In genomic region chr22:19501897-19502447, GRCh38 we compare ENCODE assay signal across 1 cellular context.
TF ChIP-seq lines count a peak whose summit lies in the region.

No MANE protein-coding gene starts in this region.

TF ChIP-seq in K562, 482 proteins besides CTCF, POLR2A, EP300 and RAD21:
- TF ChIP-seq POLR2B (IDR thresholded peaks at IDR 0.05; ENCODE audit: low read depth, partially characterized antibody) (peak; percentile 31), ZNF57 (CRISPR knock-in tag; IDR thresholded peaks at IDR 0.05) (no peak), ZBTB2 (IDR thresholded peaks at IDR 0.05) (no peak), RB1 (IDR thresholded peaks at IDR 0.05; ENCODE audit: low read depth) (no peak), NR4A1 (CRISPR knock-in tag; IDR thresholded peaks at IDR 0.05) (no peak), NR4A1 (tag; IDR thresholded peaks at IDR 0.05) (no peak), EGR1 (conservative IDR thresholded peaks at IDR 0.05) (no peak), SMARCC2 (IDR thresholded peaks at IDR 0.05; ENCODE audit: low read depth) (no peak), EP400 (IDR thresholded peaks at IDR 0.05) (no peak), PCBP1 (IDR thresholded peaks at IDR 0.05; ENCODE audit: low read depth, low read length, poor library complexity, severe bottlenecking) (no peak), E4F1 (CRISPR knock-in tag; IDR thresholded peaks at IDR 0.05; ENCODE audit: borderline replicate concordance) (no peak), POLR2H (tag; IDR thresholded peaks at IDR 0.05; ENCODE audit: low read depth) (peak; percentile 62; the same call in 1 of the 2 replicates), ZNF316 (IDR thresholded peaks at IDR 0.05) (peak; percentile 88), KLF16 (IDR thresholded peaks at IDR 0.05) (no peak), ID3 (CRISPR knock-in tag; IDR thresholded peaks at IDR 0.05) (peak; percentile 5; the same call in 1 of the 2 replicates), ID3 (tag; IDR thresholded peaks at IDR 0.05) (no peak), BRD4 (IDR thresholded peaks at IDR 0.05) (no peak), AFF1 (IDR thresholded peaks at IDR 0.05; ENCODE audit: low read depth in 1 of 2, partially characterized antibody in 2 of 2) (no peak), ETS1 (conservative IDR thresholded peaks at IDR 0.05; ENCODE audit: control insufficient read depth, low read depth, low read length) (no peak), ELF4 (CRISPR knock-in tag; IDR thresholded peaks at IDR 0.05) (no peak), MYBL2 (IDR thresholded peaks at IDR 0.05; ENCODE audit: low read depth) (no peak), MYBL2 (CRISPR knock-in tag; IDR thresholded peaks at IDR 0.05; ENCODE audit: borderline replicate concordance) (no peak), CCAR2 (IDR thresholded peaks at IDR 0.05; ENCODE audit: low read depth, low read length) (no peak), MCM2 (IDR thresholded peaks at IDR 0.05; ENCODE audit: low read depth) (no peak), HEY1 (CRISPR knock-in tag; IDR thresholded peaks at IDR 0.05; ENCODE audit: borderline replicate concordance) (0 out of 2 replicates have a peak, but pooled peaks have one; percentile 62), L3MBTL2 (IDR thresholded peaks at IDR 0.05) (no peak), ATF2 (CRISPR knock-in tag; IDR thresholded peaks at IDR 0.05) (no peak), NONO (IDR thresholded peaks at IDR 0.05; ENCODE audit: low read depth in 2 of 2, low read length in 1 of 2) (no peak), SMAD3 (CRISPR knock-in tag; conservative IDR thresholded peaks at IDR 0.05) (no peak), ZSCAN29 (IDR thresholded peaks at IDR 0.05) (no peak), HMBOX1 (IDR thresholded peaks at IDR 0.05) (no peak), NCOR1 (IDR thresholded peaks at IDR 0.05) (no peak), POLR2AphosphoS5 (IDR thresholded peaks at IDR 0.05; ENCODE audit: control insufficient read depth, insufficient read depth, low read depth, low read length) (no peak), ADNP (tag; IDR thresholded peaks at IDR 0.05) (no peak), MXD1 (CRISPR knock-in tag; IDR thresholded peaks at IDR 0.05; ENCODE audit: borderline replicate concordance, poor library complexity, severe bottlenecking) (no peak), PML (IDR thresholded peaks at IDR 0.05; ENCODE audit: low read length) (no peak), TSHZ1 (CRISPR knock-in tag; IDR thresholded peaks at IDR 0.05) (no peak), CBX5 (IDR thresholded peaks at IDR 0.05; ENCODE audit: borderline replicate concordance, low read depth) (no peak), MAFG (tag; conservative IDR thresholded peaks at IDR 0.05) (peak; percentile 56; the same call in 1 of the 2 replicates), TRIM24 (IDR thresholded peaks at IDR 0.05) (no peak), STAT5B (CRISPR knock-in tag; IDR thresholded peaks at IDR 0.05) (no peak), RUNX1 (IDR thresholded peaks at IDR 0.05; ENCODE audit: low read depth) (no peak), SETDB1 (IDR thresholded peaks at IDR 0.05; ENCODE audit: low read length) (no peak), ZNF232 (CRISPR knock-in tag; IDR thresholded peaks at IDR 0.05) (no peak), MBD1 (CRISPR knock-in tag; IDR thresholded peaks at IDR 0.05) (no peak)
